In the genomic region with DNA sequence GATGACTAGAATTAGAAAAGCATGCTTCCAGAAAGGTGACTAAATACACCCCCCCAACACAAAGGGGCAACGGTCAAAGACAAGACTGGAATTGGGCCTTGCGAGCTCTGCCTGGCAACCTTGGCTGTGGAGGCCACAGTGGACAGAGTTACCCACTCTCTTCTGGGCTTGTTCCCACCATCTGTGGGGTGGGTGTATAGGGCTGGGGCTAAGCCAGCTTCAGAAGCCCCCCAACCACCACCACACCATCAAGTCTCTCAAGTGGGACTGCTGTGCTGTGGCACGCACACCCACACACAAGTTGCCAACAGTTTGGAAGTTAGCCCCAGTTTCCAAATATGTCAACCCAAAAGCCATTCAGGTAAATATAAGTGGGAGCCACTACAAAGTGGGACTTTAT, we compare ENCODE assay signal across 12 cellular contexts. TPM values are rescaled to one million over a fixed set of nuclear protein-coding genes. Genes with fewer than 3 reads are reported as not detected.
DNase-seq lines count a peak whose midpoint lies in the region; ATAC-seq lines count a peak whose summit lies in the region.
"Had no signal": no experiment of that assay in that cellular context is flagged by ENCODE, and none has a peak within 500 bp of the region (broad histone marks: within the 10 kb centered on the region; RNA-seq: fewer than 3 reads in every experiment).

No MANE protein-coding gene starts in this region.

- no peak for DNase-seq in activated T-cell treated with anti-CD3 and anti-CD28 coated beads, Interleukin-2, amount 50 U/mL, for 4 hours
- DNase-seq in activated T-cell treated with anti-CD3 and anti-CD28 coated beads for 4 hours (no peak), mesenchymal stem cell (peak; percentile 14), H4 (ENCODE audit: low spot score) (no peak)
- no peak for DNase-seq in stimulated activated CD4-positive, alpha-beta T cell treated with anti-CD3 and anti-CD28 coated beads, Interleukin-15, amount 100 ng/mL, for 24 hours
- DNase-seq: H9, midbrain, NCI-H1048, upper lobe of right lung had no signal

- H3K9me3 Mint-ChIP-seq in activated T-cell treated with anti-CD3 and anti-CD28 coated beads, Interleukin-2, amount 50 U/mL, for 4 hours, result no peaks in the 10 kb centered on the region
- no peaks in the 10 kb centered on the region for H3K9me3 Mint-ChIP-seq in activated naive CD8-positive, alpha-beta T cell (ENCODE audit: low read depth)

- H3K18ac ChIP-seq in mesenchymal stem cell (ENCODE audit: low read depth in 1 of 2, low read length in 2 of 2), result peak overlapping the region in 1 of 2 experiments; percentile 70

- no peak overlapping the region for H3K23ac ChIP-seq in mesenchymal stem cell (ENCODE audit: low read length in 2 of 2)

- H2AFZ ChIP-seq in mesenchymal stem cell (ENCODE audit: low read depth, low read length), result no peak overlapping the region

- H3K27me3 ChIP-seq in mesenchymal stem cell (ENCODE audit: control insufficient read depth in 1 of 2, insufficient read depth in 1 of 2, low read length in 2 of 2) (no peaks in the 10 kb centered on the region), thymus (ENCODE audit: control insufficient read depth, insufficient read depth) (no peaks in the 10 kb centered on the region)
- H3K27me3 ChIP-seq: upper lobe of right lung had no signal

- H2BK120ac ChIP-seq in mesenchymal stem cell (ENCODE audit: low read depth, low read length), result peak overlapping the region; percentile 34

- H3K4me2 ChIP-seq in mesenchymal stem cell (ENCODE audit: low read length, poor library complexity, severe bottlenecking), result no peak overlapping the region

- peak overlapping the region; percentile 84 for H4K8ac ChIP-seq in mesenchymal stem cell (ENCODE audit: low read length)

- H3K4ac ChIP-seq in mesenchymal stem cell (ENCODE audit: low read depth in 1 of 2, low read length in 2 of 2), result no peak overlapping the region

- H2BK5ac ChIP-seq in mesenchymal stem cell (ENCODE audit: low read depth, low read length, poor library complexity, severe bottlenecking), result no peak overlapping the region

- peaks cover 9% of the 10 kb centered on the region for H3K4me1 ChIP-seq in mesenchymal stem cell (ENCODE audit: control insufficient read depth, insufficient read depth, low read depth, low read length)
- H3K4me1 ChIP-seq in thymus (ENCODE audit: control insufficient read depth, insufficient read depth, low read length), result peaks cover 21% of the 10 kb centered on the region

- H3K9ac ChIP-seq in mesenchymal stem cell (ENCODE audit: low read length), result no peak overlapping the region

- no peak overlapping the region for H4K91ac ChIP-seq in mesenchymal stem cell (ENCODE audit: low read length)

- peaks cover 93% of the 10 kb centered on the region for H3K4me1 Mint-ChIP-seq in activated T-cell treated with anti-CD3 and anti-CD28 coated beads, Interleukin-2, amount 50 U/mL, for 4 hours (ENCODE audit: low read depth)
- H3K4me1 Mint-ChIP-seq in activated naive CD8-positive, alpha-beta T cell (ENCODE audit: low read depth), result peaks cover 90% of the 10 kb centered on the region

- peak overlapping the region; percentile 1 for H3K4me3 Mint-ChIP-seq in activated T-cell treated with anti-CD3 and anti-CD28 coated beads, Interleukin-2, amount 50 U/mL, for 4 hours
- H3K4me3 Mint-ChIP-seq in activated naive CD8-positive, alpha-beta T cell, result peak overlapping the region; percentile 59
- H3K4me3 Mint-ChIP-seq: H9 had no signal

- ATAC-seq in activated T-cell treated with anti-CD3 and anti-CD28 coated beads, Interleukin-2, amount 50 U/mL, for 4 hours, result peak in 1 of 2 donors; percentile 13
- ATAC-seq in GM18498 (IDR thresholded peaks at IDR 0.05; ENCODE audit: unreplicated experiment), result no peak
- ATAC-seq: upper lobe of right lung had no signal

- H3K27ac ChIP-seq in mesenchymal stem cell (ENCODE audit: low read length, poor library complexity, severe bottlenecking), result no peak overlapping the region
- peak overlapping the region; percentile 36 for H3K27ac ChIP-seq in thymus (ENCODE audit: low read depth)

- peaks cover 3 to 56% of the 10 kb centered on the region in 2 experiments for H3K36me3 ChIP-seq in mesenchymal stem cell (ENCODE audit: control insufficient read depth in 1 of 2, insufficient read depth in 2 of 2, low read depth in 1 of 2, low read length in 2 of 2)
- H3K36me3 ChIP-seq in thymus (ENCODE audit: control insufficient read depth, insufficient read depth), result no peaks in the 10 kb centered on the region
- H3K36me3 ChIP-seq: upper lobe of right lung had no signal

- H3K27ac Mint-ChIP-seq in activated naive CD8-positive, alpha-beta T cell, result peak overlapping the region; percentile 72

- no peak overlapping the region for H2AK5ac ChIP-seq in mesenchymal stem cell (ENCODE audit: low read length, severe bottlenecking)

- H3K9me3 ChIP-seq in mesenchymal stem cell (ENCODE audit: control insufficient read depth, low read length) (no peaks in the 10 kb centered on the region), thymus (ENCODE audit: control insufficient read depth) (no peaks in the 10 kb centered on the region)
- H3K9me3 ChIP-seq: upper lobe of right lung had no signal

- no peak overlapping the region for H2BK12ac ChIP-seq in mesenchymal stem cell (ENCODE audit: low read length in 2 of 2)

- H3K14ac ChIP-seq in mesenchymal stem cell (ENCODE audit: low read length in 2 of 2), result no peak overlapping the region

- peaks cover 38% of the 10 kb centered on the region for H3K36me3 Mint-ChIP-seq in activated T-cell treated with anti-CD3 and anti-CD28 coated beads, Interleukin-2, amount 50 U/mL, for 4 hours (ENCODE audit: insufficient read depth)
- peaks cover 14% of the 10 kb centered on the region for H3K36me3 Mint-ChIP-seq in activated naive CD8-positive, alpha-beta T cell

- WGBS in mesenchymal stem cell, result no CpG with 5 or more reads among the region's 3 CpGs
- WGBS in thymus, result 66% methylated on average over 3 of the region's 3 CpGs

- H2BK15ac ChIP-seq in mesenchymal stem cell (ENCODE audit: low read depth, poor library complexity, severe bottlenecking), result no peak overlapping the region

- no peaks in the 10 kb centered on the region for H3K27me3 Mint-ChIP-seq in activated T-cell treated with anti-CD3 and anti-CD28 coated beads, Interleukin-2, amount 50 U/mL, for 4 hours (ENCODE audit: low read depth)
- no peaks in the 10 kb centered on the region for H3K27me3 Mint-ChIP-seq in activated naive CD8-positive, alpha-beta T cell

- H3K4me3 ChIP-seq in mesenchymal stem cell (ENCODE audit: insufficient read depth in 1 of 2, low read depth in 1 of 2, low read length in 2 of 2), result no peak overlapping the region
- no peak overlapping the region for H3K4me3 ChIP-seq in thymus (ENCODE audit: low read length)
- H3K4me3 ChIP-seq: upper lobe of right lung had no signal

- no peaks in the 10 kb centered on the region for H3K79me1 ChIP-seq in mesenchymal stem cell (replicated peaks; ENCODE audit: low read length, poor library complexity, severe bottlenecking)

RNA-seq across cellular contexts. Expression of gene NFE2L2, which starts 7.8 kb away (rescaled TPM):
- 10 to 100 TPM; 58.5 to 62.4 (median 60.5) TPM for total RNA-seq in activated T-cell treated with anti-CD3 and anti-CD28 coated beads, Interleukin-2, amount 50 U/mL, for 4 hours
- polyA plus RNA-seq in mesenchymal stem cell (2013, experiment 1 of 2), result 73.3 TPM
- polyA plus RNA-seq in mesenchymal stem cell (2013, experiment 2 of 2), result 78.2 TPM
- 91.7 TPM for polyA plus RNA-seq in thymus
- total RNA-seq in H4 (2014; rRNA removed; shearing (Covaris generic)), result 116 and 128 TPM in 2 replicates

RNA-seq across cellular contexts. Expression of gene HNRNPA3, which starts 44.1 kb away (rescaled TPM):
- 100 to 1,000 TPM; 292 to 332 (median 316) TPM for total RNA-seq in activated T-cell treated with anti-CD3 and anti-CD28 coated beads, Interleukin-2, amount 50 U/mL, for 4 hours
- polyA plus RNA-seq in mesenchymal stem cell (2013, experiment 1 of 2), result 192 TPM
- 202 TPM for polyA plus RNA-seq in mesenchymal stem cell (2013, experiment 2 of 2)
- polyA plus RNA-seq in thymus, result 228 TPM
- 29.8 and 34.9 TPM in 2 replicates for total RNA-seq in H4 (2014; rRNA removed; shearing (Covaris generic))
